In genomic region chr19:18000480-18000980, GRCh38 we compare ENCODE assay signal across 8 cellular contexts. TPM values are rescaled to one million over a fixed set of nuclear protein-coding genes. Genes with fewer than 3 reads are reported as not detected.
DNase-seq lines count a peak whose midpoint lies in the region; ATAC-seq, FAIRE-seq and TF ChIP-seq lines count a peak whose summit lies in the region.

No MANE protein-coding gene starts in this region.

- dilution Hi-C loops in endothelial cell of umbilical vein (cut with MboI; ENCODE audit: extremely low pct_ligation_motif_present, low sequenced_read_pairs), result no loop called here

- H2AFZ ChIP-seq in OCI-LY7 (ENCODE audit: low read length), result peak overlapping the region; percentile 33; the same call in 1 of the 2 replicates
- peak overlapping the region; percentile 93 for H2AFZ ChIP-seq in endothelial cell of umbilical vein (ENCODE audit: low read depth, low read length)

- ATAC-seq in GM19023 (IDR thresholded peaks at IDR 0.05; ENCODE audit: unreplicated experiment) (peak; percentile 12), GM18873 (IDR thresholded peaks at IDR 0.05; ENCODE audit: low FRiP score, unreplicated experiment) (no peak)

- no peaks in the 10 kb centered on the region for H3K9me2 ChIP-seq in OCI-LY7 (ENCODE audit: insufficient read depth, low read length)

- H3K36me3 ChIP-seq in OCI-LY7 (ENCODE audit: insufficient read depth, low read length), result no peaks in the 10 kb centered on the region; the same call in 1 of the 2 replicates
- H3K36me3 ChIP-seq in endothelial cell of umbilical vein (ENCODE audit: control insufficient read depth in 2 of 2, extremely low read depth in 1 of 2, insufficient read depth in 2 of 2, low read length in 2 of 2), result no peaks in the 10 kb centered on the region
- H3K36me3 ChIP-seq in sigmoid colon, result no peaks in the 10 kb centered on the region

- H3K4me1 ChIP-seq in OCI-LY7 (ENCODE audit: insufficient read depth, low read length, poor library complexity, severe bottlenecking), result peaks cover 38% of the 10 kb centered on the region
- peaks cover 15% of the 10 kb centered on the region for H3K4me1 ChIP-seq in endothelial cell of umbilical vein (ENCODE audit: control insufficient read depth, extremely low read depth, insufficient read depth, low read length)
- H3K4me1 ChIP-seq in sigmoid colon, result peaks cover 0 to 21% (median 19%) of the 10 kb centered on the region in 4 donors

- no peak for DNase-seq in OCI-LY7 (ENCODE audit: low spot score)
- no peak for DNase-seq in endothelial cell of umbilical vein (ENCODE audit: low read depth, low spot score)
- DNase-seq in sigmoid colon, result no peak
- DNase-seq in hepatic stellate cell (ENCODE audit: low spot score), result no peak
- DNase-seq in DMS53 treated with DMSO at 0.1 percent for 48 hours (lab: John Stamatoyannopoulos, UW; ENCODE audit: unreplicated experiment), result no peak
- no peak for DNase-seq in NCI-H1694 (lab: John Stamatoyannopoulos, UW)

- H3K27me3 ChIP-seq in endothelial cell of umbilical vein (ENCODE audit: control insufficient read depth in 2 of 2, insufficient read depth in 2 of 2, low read length in 2 of 2) (no peaks in the 10 kb centered on the region), sigmoid colon (no peaks in the 10 kb centered on the region)

- H3K27ac ChIP-seq in OCI-LY7 (ENCODE audit: low read depth, low read length, poor library complexity, severe bottlenecking), result peak overlapping the region; percentile 48
- peak overlapping the region; percentile 90 for H3K27ac ChIP-seq in endothelial cell of umbilical vein (ENCODE audit: insufficient read depth, low read depth, low read length)
- H3K27ac ChIP-seq in sigmoid colon, result peak overlapping the region; percentile 86 to 92 (median 89)

- 7 to 10% methylated on average over 20 to 21 of the region's 21 CpGs for WGBS in sigmoid colon, 2 donors

- H3K9me1 ChIP-seq in endothelial cell of umbilical vein (replicated peaks; ENCODE audit: control insufficient read depth, extremely low read depth, insufficient read depth, low read length), result no peaks in the 10 kb centered on the region

- TF ChIP-seq EP300 in sigmoid colon (IDR thresholded peaks at IDR 0.05), result no peak

- H3K79me2 ChIP-seq in OCI-LY7 (ENCODE audit: insufficient read depth, low read depth, low read length) (peaks cover 10% of the 10 kb centered on the region; the same call in 1 of the 2 replicates), endothelial cell of umbilical vein (ENCODE audit: control insufficient read depth, insufficient read depth, low read length) (peaks cover 14% of the 10 kb centered on the region)

- H3K9me3 ChIP-seq in OCI-LY7 (ENCODE audit: low read length), result no peaks in the 10 kb centered on the region
- H3K9me3 ChIP-seq in endothelial cell of umbilical vein (replicated peaks; ENCODE audit: control insufficient read depth, insufficient read depth, low read length), result no peaks in the 10 kb centered on the region
- H3K9me3 ChIP-seq in sigmoid colon, result no peaks in the 10 kb centered on the region

- TF ChIP-seq CTCF in OCI-LY7 (conservative IDR thresholded peaks at IDR 0.05; ENCODE audit: low read length) (no peak), endothelial cell of umbilical vein (IDR thresholded peaks at IDR 0.05; ENCODE audit: extremely low read depth in 1 of 2, insufficient read depth in 1 of 2, low read depth in 1 of 2, low read length in 2 of 2) (no peak), sigmoid colon (IDR thresholded peaks at IDR 0.05) (no peak)

- intact Hi-C loops in OCI-LY7 (cut with micrococcal nuclease; ENCODE audit: unreplicated experiment), result no loop called here
- intact Hi-C loops in endothelial cell of umbilical vein (cut with micrococcal nuclease), result loop anchor here (2.0 kb wide), 1 partner anchor 118 kb away; no protein-coding TSS in a partner anchor
- intact Hi-C loops in sigmoid colon (cut with DNase I), result no loop called here

- H3K4me3 ChIP-seq in OCI-LY7 (ENCODE audit: low read depth, low read length, poor library complexity, severe bottlenecking) (peak overlapping the region; percentile 77), endothelial cell of umbilical vein (replicated peaks in 1 of 3; ENCODE audit: insufficient read depth in 1 of 3, low read depth in 1 of 3, low read length in 3 of 3) (peak overlapping the region in 1 of 3 experiments; percentile 73), sigmoid colon (peak overlapping the region; percentile 57 to 87 (median 72))

- no peak overlapping the region for H3K9ac ChIP-seq in endothelial cell of umbilical vein (replicated peaks; ENCODE audit: extremely low read depth, insufficient read depth, low read length)

- BruUV-seq in OCI-LY7 (replicated peaks; lab: Mats Ljungman, UMichigan), result no TSS peak
- BruUV-seq in endothelial cell of umbilical vein (replicated peaks; lab: Mats Ljungman, UMichigan), result no TSS peak

- POLR2A ChIA-PET in OCI-LY7 (lab: Charles Lee), result interaction anchor here (0.5 to 1.0 kb wide), 2 partner anchors 66 to 86 kb away, joined by 3 read pairs; partner anchors contain the start of gene IL12RB1
- POLR2A ChIA-PET in endothelial cell of umbilical vein (lab: Charles Lee), result no interaction called here

- TF ChIP-seq POLR2A in endothelial cell of umbilical vein (IDR thresholded peaks at IDR 0.05; ENCODE audit: low read depth, low read length) (no peak), sigmoid colon (IDR thresholded peaks at IDR 0.05) (no peak)

- FAIRE-seq in endothelial cell of umbilical vein (lab: Jason Lieb, UNC), result no peak

- peak overlapping the region; percentile 93 for H3K4me2 ChIP-seq in OCI-LY7 (ENCODE audit: low read length)
- H3K4me2 ChIP-seq in endothelial cell of umbilical vein (ENCODE audit: insufficient read depth, low read length), result peak overlapping the region; percentile 87

- H4K20me1 ChIP-seq in OCI-LY7 (ENCODE audit: insufficient read depth, low read length) (no peaks in the 10 kb centered on the region), endothelial cell of umbilical vein (replicated peaks; ENCODE audit: control insufficient read depth, extremely low read depth, insufficient read depth, low read length) (no peaks in the 10 kb centered on the region)

- CTCF ChIA-PET in OCI-LY7 (lab: Charles Lee; ENCODE audit: unreplicated experiment), result interaction anchor here (0.6 kb wide), 1 partner anchor 593 kb away, joined by 4 read pairs; no protein-coding TSS in a partner anchor
- CTCF ChIA-PET in endothelial cell of umbilical vein (lab: Charles Lee), result interaction anchor here (1.1 to 2.3 kb wide), 4 partner anchors 53 to 141 kb away, joined by 4 to 10 read pairs (median 4); partner anchors contain the start of gene RPL18A

TF ChIP-seq in endothelial cell of umbilical vein, 7 proteins besides CTCF, POLR2A, EP300 and RAD21:
- no peak for TF ChIP-seq JUN (IDR thresholded peaks at IDR 0.05; ENCODE audit: borderline replicate concordance, insufficient read depth, insufficient read length, low read depth)
- no peak for TF ChIP-seq POLR2AphosphoS5 (IDR thresholded peaks at IDR 0.05; ENCODE audit: insufficient read depth, low read depth, low read length)
- TF ChIP-seq MYC (IDR thresholded peaks at IDR 0.05; ENCODE audit: low read depth, low read length), result no peak
- TF ChIP-seq GATA2 (IDR thresholded peaks at IDR 0.05; ENCODE audit: insufficient read depth, insufficient read length, low read depth, low read length), result no peak
- no peak for TF ChIP-seq MAX (IDR thresholded peaks at IDR 0.05; ENCODE audit: insufficient read depth, insufficient read length)
- no peak for TF ChIP-seq EZH2 (IDR thresholded peaks at IDR 0.05; ENCODE audit: borderline replicate concordance, low read depth, low read length, severe bottlenecking)
- TF ChIP-seq FOS (IDR thresholded peaks at IDR 0.05; ENCODE audit: borderline replicate concordance, insufficient read depth, low read length), result no peak

RNA-seq across cellular contexts. Expression of gene ARRDC2, which starts 7.4 kb away (rescaled TPM):
- 27.3 and 30.7 TPM in 2 replicates for total RNA-seq in OCI-LY7 (2014; rRNA removed; shearing (Covaris generic))
- total RNA-seq in OCI-LY7 (2022) (30.6 and 30.7 TPM in 2 replicates), endothelial cell of umbilical vein (17.2 and 17.4 TPM in 2 replicates), sigmoid colon (10 to 100 TPM; 34.5 to 54.2 (median 37.0) TPM)
- polyA plus RNA-seq in endothelial cell of umbilical vein (10.2 and 12.4 TPM in 2 replicates), sigmoid colon (10 to 100 TPM; 22.2 to 44.2 (median 36.5) TPM)
- polyA plus RNA-seq in endothelial cell of umbilical vein (2011; cell fraction: cytosol; rRNA removed), result 8.4 and 9.5 TPM in 2 replicates
- 20.7 and 22.0 TPM in 2 replicates for polyA plus RNA-seq in endothelial cell of umbilical vein (2011; cell fraction: nucleus; rRNA removed)
- polyA plus RNA-seq in endothelial cell of umbilical vein (2012), result 6.3 and 10.6 TPM in 2 replicates
- 6.0 and 8.6 TPM in 2 replicates for polyA minus RNA-seq in endothelial cell of umbilical vein
- polyA minus RNA-seq in endothelial cell of umbilical vein (2011; cell fraction: cytosol; rRNA and poly(A)+ RNA removed), result 14.2 TPM
- polyA minus RNA-seq in endothelial cell of umbilical vein (2011; cell fraction: nucleus; rRNA and poly(A)+ RNA removed), result 9.4 and 13.4 TPM in 2 replicates

RNA-seq across cellular contexts. Expression of gene KCNN1, which starts 33.6 kb away (rescaled TPM):
- 0.51 and 1.1 TPM in 2 replicates for total RNA-seq in OCI-LY7 (2014; rRNA removed; shearing (Covaris generic))
- 0.57 and 0.61 TPM in 2 replicates for total RNA-seq in OCI-LY7 (2022)
- total RNA-seq in endothelial cell of umbilical vein, result 0.32 and 0.80 TPM in 2 replicates
- polyA plus RNA-seq in endothelial cell of umbilical vein, result 0.18 TPM in 2 replicates
- 0.13 TPM in 2 replicates for polyA plus RNA-seq in endothelial cell of umbilical vein (2011; cell fraction: cytosol; rRNA removed)
- polyA plus RNA-seq in endothelial cell of umbilical vein (2011; cell fraction: nucleus; rRNA removed), result not detected in 2 replicates
- 0.40 and 0.93 TPM in 2 replicates for polyA plus RNA-seq in endothelial cell of umbilical vein (2012)
- 0.41 TPM in 1 of 2 replicates, not detected in the other for polyA minus RNA-seq in endothelial cell of umbilical vein
- polyA minus RNA-seq in endothelial cell of umbilical vein (2011; cell fraction: cytosol; rRNA and poly(A)+ RNA removed), result 2.6 TPM
- not detected in 2 replicates for polyA minus RNA-seq in endothelial cell of umbilical vein (2011; cell fraction: nucleus; rRNA and poly(A)+ RNA removed)
- total RNA-seq in sigmoid colon, result under 1 TPM in 2 of 4 donors, not detected in 2; 0.33 to 0.55 TPM
- polyA plus RNA-seq in sigmoid colon, result under 1 TPM in 1 of 3 donors, not detected in 2; 0.17 TPM
